2 cellular contexts compared by ENCODE assay signal in the genomic region with DNA sequence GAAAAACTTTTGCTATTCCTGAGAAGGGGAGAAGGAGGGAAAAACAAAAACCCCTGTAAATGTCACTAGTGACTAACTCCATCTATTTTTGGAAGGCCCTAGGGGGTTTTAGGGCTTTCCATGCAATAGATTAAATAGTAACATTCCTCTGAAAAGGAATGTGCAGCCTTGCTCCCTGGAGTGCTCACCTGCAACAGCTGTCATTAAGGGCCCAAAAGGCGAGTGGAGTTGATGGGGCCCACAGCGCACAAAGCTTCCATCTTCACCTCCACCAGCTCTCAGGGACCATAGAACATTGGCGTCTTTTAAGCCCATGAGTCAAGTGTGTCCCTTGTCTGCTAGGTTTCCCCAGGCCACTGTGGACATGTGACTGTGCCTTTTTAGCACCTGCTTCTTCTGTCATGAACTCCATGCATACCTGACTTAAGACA.
A peak's percentile ranks its signal among the peaks of the same experiment; 100 is the strongest.
TF ChIP-seq lines count a peak whose summit lies in the region.

No MANE protein-coding gene starts in this region.

TF ChIP-seq in IMR-90, 13 proteins besides CTCF, POLR2A, EP300 and RAD21:
- TF ChIP-seq MAFK (IDR thresholded peaks at IDR 0.05; ENCODE audit: low read depth, low read length) (no peak), BHLHE40 (IDR thresholded peaks at IDR 0.05; ENCODE audit: low read depth, low read length) (no peak), MAZ (IDR thresholded peaks at IDR 0.05; ENCODE audit: borderline replicate concordance, low read depth, low read length) (no peak)
- TF ChIP-seq, protein P1, sequence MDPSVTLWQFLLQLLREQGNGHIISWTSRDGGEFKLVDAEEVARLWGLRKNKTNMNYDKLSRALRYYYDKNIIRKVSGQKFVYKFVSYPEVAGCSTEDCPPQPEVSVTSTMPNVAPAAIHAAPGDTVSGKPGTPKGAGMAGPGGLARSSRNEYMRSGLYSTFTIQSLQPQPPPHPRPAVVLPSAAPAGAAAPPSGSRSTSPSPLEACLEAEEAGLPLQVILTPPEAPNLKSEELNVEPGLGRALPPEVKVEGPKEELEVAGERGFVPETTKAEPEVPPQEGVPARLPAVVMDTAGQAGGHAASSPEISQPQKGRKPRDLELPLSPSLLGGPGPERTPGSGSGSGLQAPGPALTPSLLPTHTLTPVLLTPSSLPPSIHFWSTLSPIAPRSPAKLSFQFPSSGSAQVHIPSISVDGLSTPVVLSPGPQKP (IDR thresholded peaks at IDR 0.05; ENCODE audit: borderline replicate concordance, low read depth, low read length), result no peak
- TF ChIP-seq, protein P2, sequence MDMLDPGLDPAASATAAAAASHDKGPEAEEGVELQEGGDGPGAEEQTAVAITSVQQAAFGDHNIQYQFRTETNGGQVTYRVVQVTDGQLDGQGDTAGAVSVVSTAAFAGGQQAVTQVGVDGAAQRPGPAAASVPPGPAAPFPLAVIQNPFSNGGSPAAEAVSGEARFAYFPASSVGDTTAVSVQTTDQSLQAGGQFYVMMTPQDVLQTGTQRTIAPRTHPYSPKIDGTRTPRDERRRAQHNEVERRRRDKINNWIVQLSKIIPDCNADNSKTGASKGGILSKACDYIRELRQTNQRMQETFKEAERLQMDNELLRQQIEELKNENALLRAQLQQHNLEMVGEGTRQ (IDR thresholded peaks at IDR 0.05; ENCODE audit: low read depth, low read length), result no peak

TF ChIP-seq in H1, 55 proteins besides CTCF, POLR2A, EP300 and RAD21:
- TF ChIP-seq TEAD4 (IDR thresholded peaks at IDR 0.05; ENCODE audit: low read depth, low read length) (0 out of 2 replicates have a peak, but pooled peaks have one; percentile 55), TCF12 (IDR thresholded peaks at IDR 0.05; ENCODE audit: low read depth, low read length) (peak; percentile 80; the same call in 1 of the 2 replicates), KDM1A (IDR thresholded peaks at IDR 0.05; ENCODE audit: borderline replicate concordance, low read length) (no peak), ASH2L (IDR thresholded peaks at IDR 0.05; ENCODE audit: low read length) (no peak)
